In genomic region chr18:25187582-25188291, GRCh38 we compare ENCODE assay signal across 22 cellular contexts.
"Had no signal": no experiment of that assay in that cellular context is flagged by ENCODE, and none has a peak within 500 bp of the region (broad histone marks: within the 10 kb centered on the region; RNA-seq: fewer than 3 reads in every experiment).

No MANE protein-coding gene starts in this region.

- H3K27me3 ChIP-seq: right atrium auricular region, tibial nerve, vagina had no signal

- H3K4me1 Mint-ChIP-seq: activated CD4-positive, alpha-beta T cell treated with anti-CD3 and anti-CD28 coated beads, Interleukin-2, amount 10 ng/mL, durations not matched to agents 7 days and 5 days; activated naive CD4-positive, alpha-beta T cell treated with anti-CD3 and anti-CD28 coated beads, Interleukin-2, amount 10 ng/mL, durations not matched to agents 7 days and 5 days; activated naive CD8-positive, alpha-beta T cell treated with anti-CD3 and anti-CD28 coated beads, Interleukin-2, amount 50 U/mL, for 24 hours; central memory CD8-positive, alpha-beta T cell; memory B cell; naive thymus-derived CD8-positive, alpha-beta T cell had no signal

- H3K27ac Mint-ChIP-seq: activated CD4-positive, alpha-beta T cell treated with anti-CD3 and anti-CD28 coated beads, Interleukin-2, amount 10 ng/mL, durations not matched to agents 7 days and 5 days; activated CD8-positive, alpha-beta T cell treated with anti-CD3 and anti-CD28 coated beads, Interleukin-2, amount 10 ng/mL, durations not matched to agents 7 days and 5 days; activated naive CD4-positive, alpha-beta T cell treated with anti-CD3 and anti-CD28 coated beads, Interleukin-2, amount 10 ng/mL, durations not matched to agents 7 days and 5 days; activated naive CD8-positive, alpha-beta T cell treated with anti-CD3 and anti-CD28 coated beads, Interleukin-2, amount 50 U/mL, for 24 hours; memory B cell; naive thymus-derived CD8-positive, alpha-beta T cell had no signal

- H3K9me3 ChIP-seq: esophagus muscularis mucosa, right atrium auricular region, tibial nerve, vagina had no signal

- H3K27ac ChIP-seq: esophagus muscularis mucosa, right atrium auricular region, skin epidermis, tibial nerve, vagina had no signal

- DNase-seq: activated CD4-positive, alpha-beta T cell treated with anti-CD3 and anti-CD28 coated beads, Interleukin-2, amount 10 ng/mL, durations not matched to agents 7 days and 5 days; activated CD8-positive, alpha-beta memory T cell treated with anti-CD3 and anti-CD28 coated beads, Interleukin-2, amount 50 U/mL, for 4 hours; activated CD8-positive, alpha-beta T cell treated with anti-CD3 and anti-CD28 coated beads, Interleukin-2, amount 10 ng/mL, durations not matched to agents 7 days and 5 days; activated effector memory CD4-positive, alpha-beta T cell treated with Interleukin-2 at 50 U/mL for 16 hours; activated naive CD4-positive, alpha-beta T cell treated with anti-CD3 and anti-CD28 coated beads, Interleukin-2, amount 10 ng/mL, durations not matched to agents 7 days and 5 days; activated naive CD8-positive, alpha-beta T cell treated with anti-CD3 and anti-CD28 coated beads, Interleukin-2, amount 50 U/mL, for 24 hours; activated T-cell treated with anti-CD3 and anti-CD28 coated beads, Interleukin-2, amount 50 U/mL, for 4 hours; anterior cingulate cortex; effector CD8-positive, alpha-beta T cell; left ventricle myocardium superior; naive thymus-derived CD8-positive, alpha-beta T cell; occipital lobe; stimulated activated naive CD8-positive, alpha-beta T cell treated with anti-CD3 and anti-CD28 coated beads, Interleukin-15, Interleukin-2, amounts not matched to agents 100 U/mL and 50 U/mL, for 24 hours; T1000 had no signal

- H3K4me3 ChIP-seq: esophagus muscularis mucosa, right atrium auricular region, skin epidermis, tibial nerve, vagina had no signal

- H3K4me3 Mint-ChIP-seq: activated CD4-positive, alpha-beta T cell treated with anti-CD3 and anti-CD28 coated beads, Interleukin-2, amount 10 ng/mL, durations not matched to agents 7 days and 5 days; activated CD8-positive, alpha-beta T cell treated with anti-CD3 and anti-CD28 coated beads, Interleukin-2, amount 10 ng/mL, durations not matched to agents 7 days and 5 days; activated naive CD4-positive, alpha-beta T cell treated with anti-CD3 and anti-CD28 coated beads, Interleukin-2, amount 10 ng/mL, durations not matched to agents 7 days and 5 days; activated naive CD8-positive, alpha-beta T cell treated with anti-CD3 and anti-CD28 coated beads, Interleukin-2, amount 50 U/mL, for 24 hours; activated T-cell treated with anti-CD3 and anti-CD28 coated beads, Interleukin-2, amount 50 U/mL, for 4 hours; central memory CD8-positive, alpha-beta T cell; memory B cell; naive thymus-derived CD8-positive, alpha-beta T cell had no signal

- H3K36me3 ChIP-seq: esophagus muscularis mucosa, right atrium auricular region, tibial nerve, vagina had no signal

- FAIRE-seq: endothelial cell of umbilical vein had no signal

- H3K9me3 Mint-ChIP-seq: activated CD4-positive, alpha-beta T cell treated with anti-CD3 and anti-CD28 coated beads, Interleukin-2, amount 10 ng/mL, durations not matched to agents 7 days and 5 days; activated naive CD4-positive, alpha-beta T cell treated with anti-CD3 and anti-CD28 coated beads, Interleukin-2, amount 10 ng/mL, durations not matched to agents 7 days and 5 days; activated naive CD8-positive, alpha-beta T cell treated with anti-CD3 and anti-CD28 coated beads, Interleukin-2, amount 50 U/mL, for 24 hours; activated T-cell treated with anti-CD3 and anti-CD28 coated beads, Interleukin-2, amount 50 U/mL, for 4 hours; central memory CD8-positive, alpha-beta T cell; memory B cell; naive thymus-derived CD8-positive, alpha-beta T cell had no signal

- H3K36me3 Mint-ChIP-seq: activated naive CD4-positive, alpha-beta T cell treated with anti-CD3 and anti-CD28 coated beads, Interleukin-2, amount 10 ng/mL, durations not matched to agents 7 days and 5 days; memory B cell; naive thymus-derived CD8-positive, alpha-beta T cell had no signal

- H3K27me3 Mint-ChIP-seq: activated CD4-positive, alpha-beta T cell treated with anti-CD3 and anti-CD28 coated beads, Interleukin-2, amount 10 ng/mL, durations not matched to agents 7 days and 5 days; activated naive CD4-positive, alpha-beta T cell treated with anti-CD3 and anti-CD28 coated beads, Interleukin-2, amount 10 ng/mL, durations not matched to agents 7 days and 5 days; activated naive CD8-positive, alpha-beta T cell treated with anti-CD3 and anti-CD28 coated beads, Interleukin-2, amount 50 U/mL, for 24 hours had no signal
